Comparison of ENCODE assay signal across 7 cellular contexts in genomic region chr2:201126308-201127127, GRCh38. TPM values are rescaled to one million over a fixed set of nuclear protein-coding genes. Genes with fewer than 3 reads are reported as not detected.
DNase-seq lines count a peak whose midpoint lies in the region; ATAC-seq and TF ChIP-seq lines count a peak whose summit lies in the region.

No MANE protein-coding gene starts in this region.

- H3K4me3 ChIP-seq in body of pancreas (no peak overlapping the region), mucosa of descending colon (no peak overlapping the region)

- WGBS in body of pancreas, 2 donors, result 5 to 9% methylated on average over 9 of the region's 9 CpGs

- peak; percentile 29 for ATAC-seq in GM18909 (IDR thresholded peaks at IDR 0.05; ENCODE audit: poor library complexity, unreplicated experiment)
- peak; percentile 24 for ATAC-seq in HG03378 (IDR thresholded peaks at IDR 0.05; ENCODE audit: unreplicated experiment)
- ATAC-seq in body of pancreas, result peak; percentile 16
- ATAC-seq in mucosa of descending colon, result peak; percentile 13

- TF ChIP-seq POLR2A in body of pancreas (IDR thresholded peaks at IDR 0.05), result no peak

- H3K27ac ChIP-seq in body of pancreas, result peak overlapping the region; percentile 46 to 100 (median 78)

- H3K9me3 ChIP-seq in body of pancreas, result no peaks in the 10 kb centered on the region
- no peaks in the 10 kb centered on the region for H3K9me3 ChIP-seq in mucosa of descending colon

- H3K36me3 ChIP-seq in body of pancreas (replicated peaks in 1 of 2; ENCODE audit: insufficient read depth in 1 of 2, low read depth in 2 of 2) (no peaks in the 10 kb centered on the region), mucosa of descending colon (ENCODE audit: low read depth) (no peaks in the 10 kb centered on the region)

- no peaks in the 10 kb centered on the region for H3K27me3 ChIP-seq in body of pancreas

- peaks cover 92% of the 10 kb centered on the region for H3K4me1 ChIP-seq in body of pancreas
- peaks cover 59% of the 10 kb centered on the region for H3K4me1 ChIP-seq in mucosa of descending colon (ENCODE audit: low read depth)

- TF ChIP-seq CTCF in body of pancreas (IDR thresholded peaks at IDR 0.05), result no peak
- TF ChIP-seq CTCF in mucosa of descending colon (IDR thresholded peaks at IDR 0.05), result no peak

- intact Hi-C loops in body of pancreas (cut with DNase I) (no loop called here), mucosa of descending colon (cut with DNase I, micrococcal nuclease) (no loop called here)

- DNase-seq in body of pancreas, result no peak
- DNase-seq in mucosa of descending colon, result no peak
- no peak for DNase-seq in KBM-7
- no peak for DNase-seq in DMS153 (lab: John Stamatoyannopoulos, UW)
- DNase-seq in HPDE6-E6E7 (ENCODE audit: extremely low spot score), result no peak

- in situ Hi-C loops in KBM-7 (cut with MboI; ENCODE audit: low pct_unique_long_range_greater_than_20kb, low sequenced_read_pairs), result no loop called here

RNA-seq across cellular contexts. Expression of gene CFLAR, which starts 10.6 kb away (rescaled TPM):
- total RNA-seq in body of pancreas (100 to 1,000 TPM in 1 of 2 donors, 10 to 100 TPM in 1; 83.3 to 113 TPM), mucosa of descending colon (100 to 1,000 TPM; 161 to 171 (median 166) TPM)

RNA-seq across cellular contexts. Expression of gene NDUFB3, which starts 54.7 kb away (rescaled TPM):
- total RNA-seq in body of pancreas, result 10 to 100 TPM; 19.8 to 31.1 TPM
- 100 to 1,000 TPM; 100 to 145 (median 134) TPM for total RNA-seq in mucosa of descending colon

RNA-seq across cellular contexts. Expression of gene HYCC2, which starts 55.0 kb away (rescaled TPM):
- total RNA-seq in body of pancreas (10 to 100 TPM in 1 of 2 donors, 1 to 10 TPM in 1; 9.3 to 24.7 TPM), mucosa of descending colon (10 to 100 TPM; 33.2 to 55.6 (median 48.2) TPM)

RNA-seq across cellular contexts. Expression of gene CASP10, which starts 56.4 kb away (rescaled TPM):
- total RNA-seq in body of pancreas (1 to 10 TPM; 3.0 to 6.0 TPM), mucosa of descending colon (10 to 100 TPM; 38.6 to 66.1 (median 58.5) TPM)
